2 cellular contexts compared by ENCODE assay signal in the genomic region with DNA sequence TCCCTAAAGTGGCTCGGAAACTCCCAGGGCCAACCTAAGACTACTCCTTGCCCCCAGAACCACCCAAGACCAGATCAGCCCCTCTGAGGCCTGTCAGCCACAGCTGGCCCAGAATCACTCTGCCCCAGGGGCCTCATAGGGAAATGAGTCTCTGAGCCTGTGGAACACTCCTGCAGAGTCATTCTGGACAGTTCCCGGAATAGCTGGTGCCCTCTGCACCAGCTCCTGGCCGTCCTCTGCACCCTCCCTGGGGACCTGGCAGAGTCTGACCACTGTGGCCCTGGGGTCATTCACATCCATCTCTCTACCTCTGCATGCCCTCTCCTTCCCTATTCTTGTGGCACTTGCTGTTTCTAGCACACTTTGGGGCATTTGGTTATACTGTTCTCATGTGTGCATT.
TF ChIP-seq lines count a peak whose summit lies in the region.

No MANE protein-coding gene starts in this region.

TF ChIP-seq in liver, 16 proteins besides CTCF, POLR2A, EP300 and RAD21:
- TF ChIP-seq FOXA2 (IDR thresholded peaks at IDR 0.05) (peak; percentile 19), MAX (IDR thresholded peaks at IDR 0.05) (peak; percentile 90), EGR1 (IDR thresholded peaks at IDR 0.05; ENCODE audit: low read depth in 2 of 2) (peak in 1 of 2 donors; percentile 43), HNF4G (IDR thresholded peaks at IDR 0.05) (peak; percentile 68), RXRA (IDR thresholded peaks at IDR 0.05) (peak; percentile 100), TAF1 (conservative IDR thresholded peaks at IDR 0.05) (no peak), JUND (IDR thresholded peaks at IDR 0.05) (peak in 1 of 2 donors; percentile 55), SP1 (IDR thresholded peaks at IDR 0.05) (peak; percentile 88), FOXA1 (IDR thresholded peaks at IDR 0.05) (no peak), HNF4A (conservative IDR thresholded peaks at IDR 0.05) (peak; percentile 92 to 96), YY1 (IDR thresholded peaks at IDR 0.05) (peak; percentile 75), NR2F2 (IDR thresholded peaks at IDR 0.05) (peak; percentile 51), GABPA (IDR thresholded peaks at IDR 0.05 in 1 of 2, conservative IDR thresholded peaks at IDR 0.05 in 1 of 2) (no peak)
- TF ChIP-seq, protein P1, sequence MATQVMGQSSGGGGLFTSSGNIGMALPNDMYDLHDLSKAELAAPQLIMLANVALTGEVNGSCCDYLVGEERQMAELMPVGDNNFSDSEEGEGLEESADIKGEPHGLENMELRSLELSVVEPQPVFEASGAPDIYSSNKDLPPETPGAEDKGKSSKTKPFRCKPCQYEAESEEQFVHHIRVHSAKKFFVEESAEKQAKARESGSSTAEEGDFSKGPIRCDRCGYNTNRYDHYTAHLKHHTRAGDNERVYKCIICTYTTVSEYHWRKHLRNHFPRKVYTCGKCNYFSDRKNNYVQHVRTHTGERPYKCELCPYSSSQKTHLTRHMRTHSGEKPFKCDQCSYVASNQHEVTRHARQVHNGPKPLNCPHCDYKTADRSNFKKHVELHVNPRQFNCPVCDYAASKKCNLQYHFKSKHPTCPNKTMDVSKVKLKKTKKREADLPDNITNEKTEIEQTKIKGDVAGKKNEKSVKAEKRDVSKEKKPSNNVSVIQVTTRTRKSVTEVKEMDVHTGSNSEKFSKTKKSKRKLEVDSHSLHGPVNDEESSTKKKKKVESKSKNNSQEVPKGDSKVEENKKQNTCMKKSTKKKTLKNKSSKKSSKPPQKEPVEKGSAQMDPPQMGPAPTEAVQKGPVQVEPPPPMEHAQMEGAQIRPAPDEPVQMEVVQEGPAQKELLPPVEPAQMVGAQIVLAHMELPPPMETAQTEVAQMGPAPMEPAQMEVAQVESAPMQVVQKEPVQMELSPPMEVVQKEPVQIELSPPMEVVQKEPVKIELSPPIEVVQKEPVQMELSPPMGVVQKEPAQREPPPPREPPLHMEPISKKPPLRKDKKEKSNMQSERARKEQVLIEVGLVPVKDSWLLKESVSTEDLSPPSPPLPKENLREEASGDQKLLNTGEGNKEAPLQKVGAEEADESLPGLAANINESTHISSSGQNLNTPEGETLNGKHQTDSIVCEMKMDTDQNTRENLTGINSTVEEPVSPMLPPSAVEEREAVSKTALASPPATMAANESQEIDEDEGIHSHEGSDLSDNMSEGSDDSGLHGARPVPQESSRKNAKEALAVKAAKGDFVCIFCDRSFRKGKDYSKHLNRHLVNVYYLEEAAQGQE (IDR thresholded peaks at IDR 0.05) = peak; percentile 81
- TF ChIP-seq, protein P2, sequence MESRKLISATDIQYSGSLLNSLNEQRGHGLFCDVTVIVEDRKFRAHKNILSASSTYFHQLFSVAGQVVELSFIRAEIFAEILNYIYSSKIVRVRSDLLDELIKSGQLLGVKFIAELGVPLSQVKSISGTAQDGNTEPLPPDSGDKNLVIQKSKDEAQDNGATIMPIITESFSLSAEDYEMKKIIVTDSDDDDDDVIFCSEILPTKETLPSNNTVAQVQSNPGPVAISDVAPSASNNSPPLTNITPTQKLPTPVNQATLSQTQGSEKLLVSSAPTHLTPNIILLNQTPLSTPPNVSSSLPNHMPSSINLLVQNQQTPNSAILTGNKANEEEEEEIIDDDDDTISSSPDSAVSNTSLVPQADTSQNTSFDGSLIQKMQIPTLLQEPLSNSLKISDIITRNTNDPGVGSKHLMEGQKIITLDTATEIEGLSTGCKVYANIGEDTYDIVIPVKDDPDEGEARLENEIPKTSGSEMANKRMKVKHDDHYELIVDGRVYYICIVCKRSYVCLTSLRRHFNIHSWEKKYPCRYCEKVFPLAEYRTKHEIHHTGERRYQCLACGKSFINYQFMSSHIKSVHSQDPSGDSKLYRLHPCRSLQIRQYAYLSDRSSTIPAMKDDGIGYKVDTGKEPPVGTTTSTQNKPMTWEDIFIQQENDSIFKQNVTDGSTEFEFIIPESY (IDR thresholded peaks at IDR 0.05) = no peak
- TF ChIP-seq, protein P3, sequence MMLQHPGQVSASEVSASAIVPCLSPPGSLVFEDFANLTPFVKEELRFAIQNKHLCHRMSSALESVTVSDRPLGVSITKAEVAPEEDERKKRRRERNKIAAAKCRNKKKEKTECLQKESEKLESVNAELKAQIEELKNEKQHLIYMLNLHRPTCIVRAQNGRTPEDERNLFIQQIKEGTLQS (IDR thresholded peaks at IDR 0.05) = no peak

TF ChIP-seq in HepG2, 621 proteins besides CTCF, POLR2A, EP300 and RAD21:
- TF ChIP-seq GABPA (IDR thresholded peaks at IDR 0.05; ENCODE audit: low read depth, low read length) (no peak), GABPA (CRISPR knock-in tag; IDR thresholded peaks at IDR 0.05; ENCODE audit: low read depth) (no peak), ZNF460 (CRISPR knock-in tag; IDR thresholded peaks at IDR 0.05; ENCODE audit: borderline replicate concordance) (no peak), BCL3 (CRISPR knock-in tag; IDR thresholded peaks at IDR 0.05) (no peak), EHMT2 (IDR thresholded peaks at IDR 0.05; ENCODE audit: borderline replicate concordance, low read depth, low read length) (no peak), GATA4 (IDR thresholded peaks at IDR 0.05; ENCODE audit: borderline replicate concordance, low read depth) (no peak), SRSF1 (optimal IDR thresholded peaks at IDR 0.05; ENCODE audit: low read depth, low read length) (no peak), NONO (IDR thresholded peaks at IDR 0.05) (no peak), NONO (CRISPR knock-in tag; conservative IDR thresholded peaks at IDR 0.05) (no peak), MED8 (CRISPR knock-in tag; IDR thresholded peaks at IDR 0.05; ENCODE audit: insufficient replicate concordance) (no peak), PCBP1 (IDR thresholded peaks at IDR 0.05; ENCODE audit: borderline replicate concordance, low read depth, low read length) (no peak), ZFP41 (CRISPR knock-in tag; IDR thresholded peaks at IDR 0.05; ENCODE audit: borderline replicate concordance) (no peak), PHF21A (CRISPR knock-in tag; IDR thresholded peaks at IDR 0.05) (no peak), TAF15 (IDR thresholded peaks at IDR 0.05; ENCODE audit: low read depth, low read length, poor library complexity, severe bottlenecking) (no peak), ZNF580 (CRISPR knock-in tag; IDR thresholded peaks at IDR 0.05; ENCODE audit: borderline replicate concordance, low read depth) (no peak)
TF ChIP-seq in HepG2: peak in this region for 0.
